10 cellular contexts compared by ENCODE assay signal in the genomic region with DNA sequence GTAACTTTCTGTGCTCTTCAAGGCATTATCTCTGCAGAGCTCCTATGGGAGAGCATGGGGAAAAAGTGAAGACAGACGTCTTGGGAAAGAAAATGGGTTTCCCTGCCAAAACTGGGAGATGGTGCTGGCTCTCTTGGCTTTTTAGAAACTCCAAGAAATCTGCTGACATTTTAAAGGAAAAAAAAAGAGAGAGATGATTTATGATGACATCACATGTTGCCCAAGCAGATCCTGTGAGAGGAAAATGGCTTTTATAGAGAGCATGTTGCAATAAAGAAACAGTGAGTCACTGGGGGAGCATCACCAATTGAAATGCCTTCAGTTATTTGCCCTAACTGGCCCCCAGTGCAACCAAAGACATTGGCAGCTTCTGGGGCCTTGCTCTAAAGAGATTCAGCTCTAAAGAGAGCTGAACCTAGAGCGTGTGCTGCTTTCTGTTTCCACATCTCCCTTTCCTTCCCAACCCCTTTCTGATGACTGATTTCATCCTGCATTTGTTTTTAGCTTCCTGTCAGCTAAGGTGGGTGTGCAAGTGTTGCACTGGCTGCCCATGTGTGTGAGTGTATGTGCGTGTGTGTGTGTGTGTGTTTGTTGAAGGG. TPM values are rescaled to one million over a fixed set of nuclear protein-coding genes. Genes with fewer than 3 reads are reported as not detected.
A peak's percentile ranks its signal among the peaks of the same experiment; 100 is the strongest.
DNase-seq lines count a peak whose midpoint lies in the region; ATAC-seq and TF ChIP-seq lines count a peak whose summit lies in the region.
"Had no signal": no experiment of that assay in that cellular context is flagged by ENCODE, and none has a peak within 500 bp of the region (broad histone marks: within the 10 kb centered on the region; RNA-seq: fewer than 3 reads in every experiment).

No MANE protein-coding gene starts in this region.

- peaks cover 7% of the 10 kb centered on the region for H3K27me3 Mint-ChIP-seq in glutamatergic neuron (ENCODE audit: unreplicated experiment)

- in situ Hi-C loops in GM13977 (cut with MboI; ENCODE audit: low pct_unique_long_range_greater_than_20kb, low sequenced_read_pairs, unreplicated experiment), result no loop called here

- H3K36me3 ChIP-seq in adrenal gland (replicated peaks in 1 of 2), result no peaks in the 10 kb centered on the region
- H3K36me3 ChIP-seq in left ventricle myocardium inferior, result no peaks in the 10 kb centered on the region
- H3K36me3 ChIP-seq in tibial artery, result no peaks in the 10 kb centered on the region

- TF ChIP-seq CTCF in adrenal gland (IDR thresholded peaks at IDR 0.05), result no peak
- TF ChIP-seq CTCF in left ventricle myocardium inferior (IDR thresholded peaks at IDR 0.05; ENCODE audit: borderline replicate concordance), result no peak
- TF ChIP-seq CTCF in tibial artery (IDR thresholded peaks at IDR 0.05), result no peak
- TF ChIP-seq CTCF in GM13977 (IDR thresholded peaks at IDR 0.05; ENCODE audit: extremely low read depth, insufficient read depth, missing control alignments), result no peak
- TF ChIP-seq CTCF in glutamatergic neuron (IDR thresholded peaks at IDR 0.05; ENCODE audit: partially characterized antibody, unreplicated experiment), result no peak

- peaks cover 4% of the 10 kb centered on the region for H3K36me3 Mint-ChIP-seq in glutamatergic neuron (ENCODE audit: unreplicated experiment)

- intact Hi-C loops in adrenal gland (cut with DNase I) (loop anchor here in 1 of 2 donors (10.0 kb wide), 1 partner anchor 64 kb away; a partner anchor contains a TSS), left ventricle myocardium inferior (cut with micrococcal nuclease) (no loop called here), tibial artery (cut with DNase I; ENCODE audit: low total_unique reads) (no loop called here)

- H3K4me1 Mint-ChIP-seq in glutamatergic neuron (ENCODE audit: low read depth, unreplicated experiment), result peaks cover 3% of the 10 kb centered on the region

- H3K4me3 ChIP-seq in adrenal gland (no peak overlapping the region), left ventricle myocardium inferior (no peak overlapping the region), tibial artery (no peak overlapping the region)

- TF ChIP-seq POLR2A in adrenal gland (IDR thresholded peaks at IDR 0.05), result peak in 1 of 2 donors; percentile 63

- H3K4me1 ChIP-seq in adrenal gland (replicated peaks in 1 of 2) (peaks cover 24 to 44% of the 10 kb centered on the region in 2 donors), left ventricle myocardium inferior (peaks cover 42% of the 10 kb centered on the region), tibial artery (peaks cover 0 to 33% (median 22%) of the 10 kb centered on the region in 4 donors)

- H3K9me3 ChIP-seq in adrenal gland (replicated peaks in 1 of 3) (no peaks in the 10 kb centered on the region), left ventricle myocardium inferior (replicated peaks) (no peaks in the 10 kb centered on the region), tibial artery (no peaks in the 10 kb centered on the region)

- ATAC-seq in GM18511 (IDR thresholded peaks at IDR 0.05; ENCODE audit: unreplicated experiment), result no peak

- no peak overlapping the region for H3K4me3 Mint-ChIP-seq in glutamatergic neuron (ENCODE audit: unreplicated experiment)

- H3K27ac Mint-ChIP-seq in glutamatergic neuron (ENCODE audit: unreplicated experiment), result no peak overlapping the region

- DNase-seq in HPDE6-E6E7 (ENCODE audit: extremely low spot score) (peak; percentile 76), adrenal gland (peak; percentile 57 to 92 (median 86)), left ventricle myocardium inferior (no peak), tibial artery (peak; percentile 81 to 84), GM13977 (ENCODE audit: low spot score) (no peak), SHP77 treated with DMSO at 0.1 percent for 48 hours (lab: John Stamatoyannopoulos, UW) (no peak), glutamatergic neuron (no peak)
- DNase-seq: activated CD4-positive, alpha-beta T cell treated with anti-CD3 and anti-CD28 coated beads, Interleukin-2, amount 50 U/mL, for 1 hour; NCI-H1092 had no signal

- peak overlapping the region; percentile 42 to 90 (median 70) for H3K27ac ChIP-seq in adrenal gland
- H3K27ac ChIP-seq in left ventricle myocardium inferior (replicated peaks), result peak overlapping the region; percentile 47
- H3K27ac ChIP-seq in tibial artery, result peak overlapping the region; percentile 41

- no peaks in the 10 kb centered on the region for H3K9me3 Mint-ChIP-seq in glutamatergic neuron (ENCODE audit: unreplicated experiment)

- 28 to 36% (median 30%) methylated on average over 3 of the region's 3 CpGs for WGBS in adrenal gland, 4 donors

- H3K27me3 ChIP-seq in adrenal gland, result no peaks in the 10 kb centered on the region
- no peaks in the 10 kb centered on the region for H3K27me3 ChIP-seq in left ventricle myocardium inferior (ENCODE audit: low read depth)
- no peaks in the 10 kb centered on the region for H3K27me3 ChIP-seq in tibial artery

RNA-seq across cellular contexts. Expression of a gene that starts 37.7 kb away (rescaled TPM):
- total RNA-seq in adrenal gland (100 to 1,000 TPM in 1 of 8 donors, 10 to 100 TPM in 7; 30.7 to 102 (median 82.2) TPM), left ventricle myocardium inferior (18.7 TPM), glutamatergic neuron (ENCODE audit: unreplicated experiment) (2.1 TPM)
- polyA plus RNA-seq in adrenal gland, result 100 to 1,000 TPM in 1 of 3 donors, 10 to 100 TPM in 2; 43.0 to 132 (median 79.7) TPM

Comparison
In these comparisons a context has a peak if more than half of its experiments do, and no peak if none do; other contexts are left out.
1. DNase-seq: peak in HPDE6-E6E7 (single experiment), adrenal gland (7 of 7) and tibial artery (2 of 2); none in left ventricle myocardium inferior (single experiment), GM13977 (single experiment), SHP77 treated with DMSO at 0.1 percent for 48 hours (single experiment) and glutamatergic neuron (single experiment).
2. Peak in every context shown above with its lines, with median percentiles within 50 percentile points of each other: H3K27ac ChIP-seq.